In the genomic region with DNA sequence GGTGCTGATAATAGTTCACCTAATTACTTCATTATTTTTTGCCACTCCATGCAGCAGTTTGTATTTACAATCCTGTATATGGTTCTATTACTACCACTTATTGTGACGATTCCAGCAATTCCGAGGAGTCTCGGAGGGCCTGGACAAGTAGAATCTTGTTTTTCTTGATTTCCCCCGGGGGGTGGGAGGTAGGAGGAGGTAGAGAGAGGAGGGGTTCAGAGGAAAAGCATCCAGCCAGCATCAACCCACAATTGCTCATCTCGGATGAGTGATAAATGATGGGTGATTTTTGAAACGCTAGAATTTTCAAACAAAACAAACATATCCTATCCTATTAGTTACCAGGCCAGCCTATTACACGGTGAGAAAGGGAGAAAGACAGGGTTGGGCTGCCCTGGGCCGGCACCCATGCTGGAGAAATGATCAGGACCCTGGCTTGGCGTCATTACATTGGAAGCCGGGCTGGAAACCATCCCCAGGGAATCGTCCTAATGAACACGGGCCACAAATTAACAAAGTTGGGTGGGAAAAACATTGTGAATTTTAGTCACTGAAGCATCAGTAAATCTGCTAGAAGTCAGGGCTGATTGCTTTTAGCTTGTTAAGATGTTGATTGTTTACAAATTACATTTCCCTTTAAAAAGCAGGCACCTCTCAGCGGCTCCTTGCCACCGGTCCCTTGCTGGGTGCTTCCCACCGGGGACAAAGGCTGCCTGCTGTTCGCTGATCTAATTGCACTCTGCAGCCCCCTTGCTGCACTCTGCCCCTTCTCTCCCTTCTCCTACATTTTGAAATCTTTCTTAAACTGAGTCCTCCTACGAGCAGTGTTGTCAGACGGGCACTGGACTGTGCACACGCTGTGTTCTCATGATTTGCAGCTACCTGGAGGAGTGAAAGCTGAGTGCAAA, we compare ENCODE assay signal across 25 cellular contexts.
DNase-seq lines count a peak whose midpoint lies in the region; ATAC-seq, FAIRE-seq and TF ChIP-seq lines count a peak whose summit lies in the region.
"Had no signal": no experiment of that assay in that cellular context is flagged by ENCODE, and none has a peak within 500 bp of the region (broad histone marks: within the 10 kb centered on the region; RNA-seq: fewer than 3 reads in every experiment).

No MANE protein-coding gene starts in this region.

- no peak overlapping the region for H3K56ac ChIP-seq in H9 (ENCODE audit: insufficient read length, low read depth, low read length)

- H3K79me2 ChIP-seq in H9 (ENCODE audit: insufficient read depth, low read length), result no peaks in the 10 kb centered on the region

- peak overlapping the region; percentile 35 for H3K4me2 ChIP-seq in H9 (ENCODE audit: insufficient read depth, insufficient read length, low read length)
- H3K4me2 ChIP-seq: BLaER1 had no signal

- H2AFZ ChIP-seq in H9 (ENCODE audit: low read length), result no peak overlapping the region

- H3K36me3 Mint-ChIP-seq in H9 (ENCODE audit: insufficient read depth in 1 of 3, low read depth in 3 of 3) (no peaks in the 10 kb centered on the region), WTC11 (no peaks in the 10 kb centered on the region)
- H3K36me3 Mint-ChIP-seq: mesothelial cell of epicardium; naive thymus-derived CD8-positive, alpha-beta T cell had no signal

- H3K23me2 ChIP-seq in H9 (ENCODE audit: insufficient read length, low read depth, low read length, poor library complexity, severe bottlenecking), result no peaks in the 10 kb centered on the region

- H4K5ac ChIP-seq in H9 (ENCODE audit: insufficient read length, low read depth, low read length), result no peak overlapping the region

- no peaks in the 10 kb centered on the region for H3K79me1 ChIP-seq in H9 (ENCODE audit: insufficient read depth, low read depth, low read length, poor library complexity, severe bottlenecking)

- peaks cover 38% of the 10 kb centered on the region for H3K27me3 ChIP-seq in H9 (ENCODE audit: insufficient read depth, low read length)
- H3K27me3 ChIP-seq in dorsolateral prefrontal cortex, result peaks cover 0 to 68% (median 36%) of the 10 kb centered on the region in 45 donors
- H3K27me3 ChIP-seq: BLaER1 had no signal

- no peak overlapping the region for H2BK5ac ChIP-seq in H9 (ENCODE audit: insufficient read length, low read length)

- no peak overlapping the region for H2BK120ac ChIP-seq in H9 (ENCODE audit: low read depth, low read length, poor library complexity, severe bottlenecking)

- H3K9me3 Mint-ChIP-seq in H9 (peaks cover 0 to 4% of the 10 kb centered on the region in 2 experiments; a peak in 2 of 5 replicates), WTC11 (no peaks in the 10 kb centered on the region)
- H3K9me3 Mint-ChIP-seq: activated CD4-positive, alpha-beta memory T cell treated with anti-CD3 and anti-CD28 coated beads, Interleukin-2, amount 10 ng/mL, durations not matched to agents 7 days and 5 days; effector memory CD8-positive, alpha-beta T cell; mesothelial cell of epicardium; naive thymus-derived CD8-positive, alpha-beta T cell had no signal

- H3K27me3 Mint-ChIP-seq in H9 (ENCODE audit: low read depth) (peaks cover 99% of the 10 kb centered on the region), WTC11 (ENCODE audit: low read depth) (peaks cover 94% of the 10 kb centered on the region)

- H3K27ac Mint-ChIP-seq in H9 (peak overlapping the region in 2 of 3 experiments; percentile 44 to 60; a peak in 2 of 7 replicates), WTC11 (no peak overlapping the region)
- H3K27ac Mint-ChIP-seq: activated CD4-positive, alpha-beta memory T cell treated with anti-CD3 and anti-CD28 coated beads, Interleukin-2, amount 10 ng/mL, durations not matched to agents 7 days and 5 days; effector memory CD8-positive, alpha-beta T cell; mesothelial cell of epicardium had no signal

- POLR2A ChIA-PET in WTC11 (lab: Charles Lee), result no interaction called here

- no peaks in the 10 kb centered on the region for H4K20me1 ChIP-seq in H9 (ENCODE audit: control insufficient read depth, insufficient read depth, insufficient read length)
- H4K20me1 ChIP-seq: BLaER1 had no signal

- no peak overlapping the region for H3K4ac ChIP-seq in H9 (ENCODE audit: low read depth, low read length)

- peaks cover 4% of the 10 kb centered on the region; the same call in 1 of the 2 replicates for H3K4me1 ChIP-seq in H9 (ENCODE audit: insufficient read depth, low read length)
- H3K4me1 ChIP-seq: BLaER1, body of pancreas, Caco-2, left lung had no signal

- no peak for FAIRE-seq in HTR-8/SVneo (lab: Jason Lieb, UNC)
- FAIRE-seq: colon, urothelium cell line had no signal

- no peak overlapping the region for H3K23ac ChIP-seq in H9 (ENCODE audit: insufficient read length, low read depth, low read length)

- H3K9ac ChIP-seq in H9 (ENCODE audit: extremely low read depth, insufficient read length, low read length), result no peak overlapping the region
- H3K9ac ChIP-seq: BLaER1 had no signal

- no CpG with 5 or more reads among the region's 19 CpGs for WGBS in H9 (ENCODE audit: extremely low coverage, insufficient read length, low lambda C conversion rate)

- no peak overlapping the region for H3K18ac ChIP-seq in H9 (ENCODE audit: insufficient read length, low read depth, low read length)

- H3K4me1 Mint-ChIP-seq in H9, result peaks cover 26 to 31% of the 10 kb centered on the region in 2 experiments
- H3K4me1 Mint-ChIP-seq in WTC11, result peaks cover 24% of the 10 kb centered on the region
- H3K4me1 Mint-ChIP-seq: activated CD4-positive, alpha-beta memory T cell treated with anti-CD3 and anti-CD28 coated beads, Interleukin-2, amount 10 ng/mL, durations not matched to agents 7 days and 5 days had no signal

- no peak for DNase-seq in H9
- peak; percentile 50 for DNase-seq in NCI-H146 treated with DMSO at 0.1 percent for 48 hours (lab: John Stamatoyannopoulos, UW; ENCODE audit: unreplicated experiment)
- DNase-seq in WTC11 (ENCODE audit: low spot score), result peak; percentile 17
- peak; percentile 25 for DNase-seq in islet precursor cell
- no peak for DNase-seq in HTR-8/SVneo (ENCODE audit: insufficient read length, low spot score)
- DNase-seq in ureter (ENCODE audit: low spot score), result no peak
- DNase-seq in dorsolateral prefrontal cortex, result no peak
- no peak for DNase-seq in SHP77 treated with DMSO at 0.1 percent for 48 hours (lab: John Stamatoyannopoulos, UW)
- DNase-seq: activated CD4-positive, alpha-beta memory T cell treated with anti-CD3 and anti-CD28 coated beads, Interleukin-2, amount 10 ng/mL, durations not matched to agents 7 days and 5 days; activated effector memory CD4-positive, alpha-beta T cell treated with Interleukin-2 at 50 U/mL for 16 hours; body of pancreas; Caco-2; effector memory CD8-positive, alpha-beta T cell; KG1; left lung; naive thymus-derived CD8-positive, alpha-beta T cell; NCI-H2029 treated with DMSO at 0.1 percent for 48 hours; NCI-H524 treated with DMSO at 0.1 percent for 48 hours; sigmoid colon; substantia nigra; SW 1271 had no signal

- H3K4me3 ChIP-seq in dorsolateral prefrontal cortex, result no peak overlapping the region
- H3K4me3 ChIP-seq: BLaER1, body of pancreas, left lung, sigmoid colon had no signal

- no peak overlapping the region for H2BK15ac ChIP-seq in H9 (ENCODE audit: low read depth, low read length)

- H2BK20ac ChIP-seq in H9 (ENCODE audit: low read depth, low read length, poor library complexity, severe bottlenecking), result no peak overlapping the region

- H2BK12ac ChIP-seq in H9 (ENCODE audit: insufficient read length, low read depth, low read length), result no peak overlapping the region

- H2AK5ac ChIP-seq in H9 (ENCODE audit: insufficient read length, low read length), result no peak overlapping the region

- ATAC-seq in WTC11, result peak; percentile 72
- ATAC-seq: body of pancreas; effector memory CD8-positive, alpha-beta T cell; left lung; naive thymus-derived CD8-positive, alpha-beta T cell had no signal

- intact Hi-C loops in dorsolateral prefrontal cortex (cut with DNase I), result no loop called here

- H3K9me3 ChIP-seq in H9 (ENCODE audit: control insufficient read depth, low read depth, low read length), result no peaks in the 10 kb centered on the region
- H3K9me3 ChIP-seq: BLaER1, body of pancreas, Caco-2, left lung, sigmoid colon had no signal

- no peak overlapping the region for H3T11ph ChIP-seq in H9 (ENCODE audit: low read length)

- H3K27ac ChIP-seq in H9 (ENCODE audit: insufficient read length, low read depth, low read length), result no peak overlapping the region
- H3K27ac ChIP-seq in dorsolateral prefrontal cortex, result no peak overlapping the region
- H3K27ac ChIP-seq: BLaER1, body of pancreas, left lung, sigmoid colon had no signal

- H4K8ac ChIP-seq in H9 (replicated peaks; ENCODE audit: insufficient read length, low read depth, low read length), result no peak overlapping the region

- TF ChIP-seq CTCF in H9 (conservative IDR thresholded peaks at IDR 0.05) (no peak), WTC11 (IDR thresholded peaks at IDR 0.05) (no peak), dorsolateral prefrontal cortex (IDR thresholded peaks at IDR 0.05 in 54 of 56, conservative IDR thresholded peaks at IDR 0.05 in 2 of 56; ENCODE audit: low read depth in 1 of 56, partially characterized antibody in 56 of 56) (no peak)

- no peak overlapping the region for H4K91ac ChIP-seq in H9 (ENCODE audit: insufficient read length, low read depth, low read length)

- H3K4me3 Mint-ChIP-seq in H9 (peak overlapping the region; percentile 33 to 65), WTC11 (peak overlapping the region; percentile 46)
- H3K4me3 Mint-ChIP-seq: activated CD4-positive, alpha-beta memory T cell treated with anti-CD3 and anti-CD28 coated beads, Interleukin-2, amount 10 ng/mL, durations not matched to agents 7 days and 5 days; effector memory CD8-positive, alpha-beta T cell; mesothelial cell of epicardium had no signal

- no peak overlapping the region for H3K14ac ChIP-seq in H9 (ENCODE audit: insufficient read depth, low read length)

- CTCF ChIA-PET in WTC11 (lab: Charles Lee), result interaction anchor here (1.3 to 2.7 kb wide), 2 partner anchors 13 to 750 kb away, joined by 3 to 14 read pairs; no protein-coding TSS in a partner anchor

TF ChIP-seq in WTC11, 78 proteins besides CTCF, POLR2A, EP300 and RAD21 (continues in another document):
- TF ChIP-seq, protein P1, sequence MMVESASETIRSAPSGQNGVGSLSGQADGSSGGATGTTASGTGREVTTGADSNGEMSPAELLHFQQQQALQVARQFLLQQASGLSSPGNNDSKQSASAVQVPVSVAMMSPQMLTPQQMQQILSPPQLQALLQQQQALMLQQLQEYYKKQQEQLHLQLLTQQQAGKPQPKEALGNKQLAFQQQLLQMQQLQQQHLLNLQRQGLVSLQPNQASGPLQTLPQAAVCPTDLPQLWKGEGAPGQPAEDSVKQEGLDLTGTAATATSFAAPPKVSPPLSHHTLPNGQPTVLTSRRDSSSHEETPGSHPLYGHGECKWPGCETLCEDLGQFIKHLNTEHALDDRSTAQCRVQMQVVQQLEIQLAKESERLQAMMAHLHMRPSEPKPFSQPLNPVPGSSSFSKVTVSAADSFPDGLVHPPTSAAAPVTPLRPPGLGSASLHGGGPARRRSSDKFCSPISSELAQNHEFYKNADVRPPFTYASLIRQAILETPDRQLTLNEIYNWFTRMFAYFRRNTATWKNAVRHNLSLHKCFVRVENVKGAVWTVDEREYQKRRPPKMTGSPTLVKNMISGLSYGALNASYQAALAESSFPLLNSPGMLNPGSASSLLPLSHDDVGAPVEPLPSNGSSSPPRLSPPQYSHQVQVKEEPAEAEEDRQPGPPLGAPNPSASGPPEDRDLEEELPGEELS (CRISPR knock-in tag; IDR thresholded peaks at IDR 0.05), result peak; percentile 79; the same call in 1 of the 2 replicates
- no peak for TF ChIP-seq FOXJ3 (CRISPR knock-in tag; IDR thresholded peaks at IDR 0.05; ENCODE audit: borderline replicate concordance)

Comparison
In these comparisons a context has a peak if more than half of its experiments do, and no peak if none do; other contexts are left out.
1. DNase-seq: peak in NCI-H146 treated with DMSO at 0.1 percent for 48 hours (single experiment), WTC11 (single experiment) and islet precursor cell (single experiment); none in H9 (single experiment), HTR-8/SVneo (single experiment), ureter (single experiment), dorsolateral prefrontal cortex (0 of 10) and SHP77 treated with DMSO at 0.1 percent for 48 hours (single experiment).